In the genomic region with DNA sequence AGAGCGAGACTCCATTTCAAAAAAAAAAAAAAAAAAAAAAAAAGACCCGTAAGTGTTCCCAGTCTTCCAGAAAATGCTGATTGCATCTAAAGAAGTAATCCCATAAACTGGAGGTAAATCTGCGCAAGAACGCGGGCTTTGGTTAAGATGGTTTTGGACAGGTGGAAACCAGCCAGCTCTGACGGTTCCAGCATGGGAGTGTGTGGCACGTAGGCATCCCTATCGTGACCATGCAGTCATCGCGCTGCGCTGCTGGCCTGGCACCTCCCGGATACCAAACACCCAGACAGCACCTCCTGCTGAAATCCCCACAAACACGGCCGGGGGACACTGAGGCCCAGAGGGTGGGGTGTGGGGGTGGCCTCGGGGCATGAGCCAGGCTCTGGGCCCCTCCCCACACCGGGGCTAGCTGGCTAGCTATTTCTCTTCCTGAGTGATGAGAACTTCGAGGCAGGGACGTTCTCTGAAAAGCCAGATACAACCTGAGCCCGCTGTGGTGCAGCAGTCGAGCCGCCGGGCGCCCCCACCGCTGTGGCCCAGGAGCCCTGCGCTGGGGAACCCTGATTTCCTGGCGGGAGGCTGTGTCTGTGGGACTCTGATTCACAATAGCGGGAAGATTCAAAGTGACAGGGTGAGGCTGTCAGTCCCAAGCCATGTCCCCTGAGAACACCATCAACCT, we compare ENCODE assay signal across 10 cellular contexts. TPM values are rescaled to one million over a fixed set of nuclear protein-coding genes. Genes with fewer than 3 reads are reported as not detected.
A peak's percentile ranks its signal among the peaks of the same experiment; 100 is the strongest.
DNase-seq lines count a peak whose midpoint lies in the region; ATAC-seq, FAIRE-seq and TF ChIP-seq lines count a peak whose summit lies in the region.
"Had no signal": no experiment of that assay in that cellular context is flagged by ENCODE, and none has a peak within 500 bp of the region (broad histone marks: within the 10 kb centered on the region; RNA-seq: fewer than 3 reads in every experiment).

No MANE protein-coding gene starts in this region.

- peak overlapping the region; percentile 32; the same call in 1 of the 2 replicates for H3K27ac ChIP-seq in 22Rv1

- DNase-seq in Caki2 (ENCODE audit: low read depth): peak; percentile 93
- peak; percentile 91 for DNase-seq in RCC 7860 (ENCODE audit: low spot score)
- peak; percentile 65 for DNase-seq in kidney tubule cell (ENCODE audit: low spot score)
- no peak for DNase-seq in activated CD4-positive, alpha-beta T cell treated with anti-CD3 and anti-CD28 coated beads, Interleukin-2, amount 50 U/mL, for 48 hours
- DNase-seq: activated T-cell treated with anti-CD3 and anti-CD28 coated beads, Interleukin-2, amount 50 U/mL, for 24 hours; effector CD4-positive, alpha-beta T cell; SIG-M5 had no signal

- TF ChIP-seq CTCF in 22Rv1 (IDR thresholded peaks at IDR 0.05): no peak

- in situ Hi-C loops in Caki2 (cut with HindIII; ENCODE audit: low pct_unique_long_range_greater_than_20kb, low sequenced_read_pairs): no loop called here

- FAIRE-seq in RCC 7860 (lab: Jason Lieb, UNC): peak; percentile 62

- ATAC-seq in HG03571 (IDR thresholded peaks at IDR 0.05; ENCODE audit: unreplicated experiment) (no peak), HG02870 (IDR thresholded peaks at IDR 0.05; ENCODE audit: unreplicated experiment) (no peak)

RNA-seq across cellular contexts. Expression of a gene that starts 32.2 kb away (rescaled TPM):
- 7.2 and 7.9 TPM in 2 replicates for total RNA-seq in Caki2 (2014; rRNA removed; shearing (Covaris generic); ENCODE audit: low replicate concordance)

Comparison
In these comparisons a context has a peak if more than half of its experiments do, and no peak if none do; other contexts are left out.
1. DNase-seq: peak in Caki2 (single experiment), RCC 7860 (single experiment) and kidney tubule cell (single experiment); none in activated CD4-positive, alpha-beta T cell treated with anti-CD3 and anti-CD28 coated beads, Interleukin-2, amount 50 U/mL, for 48 hours (0 of 2).